ENCODE assay signal across 9 cellular contexts in genomic region chr2:28413152-28413895, GRCh38. TPM values are rescaled to one million over a fixed set of nuclear protein-coding genes. Genes with fewer than 3 reads are reported as not detected.
DNase-seq lines count a peak whose midpoint lies in the region; ATAC-seq and TF ChIP-seq lines count a peak whose summit lies in the region.
"Had no signal": no experiment of that assay in that cellular context is flagged by ENCODE, and none has a peak within 500 bp of the region (broad histone marks: within the 10 kb centered on the region; RNA-seq: fewer than 3 reads in every experiment).

No MANE protein-coding gene starts in this region.

- ATAC-seq in effector memory CD8-positive, alpha-beta T cell (replicated peaks): no peak

- peaks cover 53 to 58% of the 10 kb centered on the region in 2 donors for H3K4me1 Mint-ChIP-seq in effector memory CD8-positive, alpha-beta T cell (ENCODE audit: low read depth in 2 of 2)
- H3K4me1 Mint-ChIP-seq in osteocyte (ENCODE audit: unreplicated experiment): peaks cover 25% of the 10 kb centered on the region

- CTCF ChIA-PET in OCI-LY7 (lab: Charles Lee; ENCODE audit: unreplicated experiment): no interaction called here

- H3K4me2 ChIP-seq in OCI-LY7 (ENCODE audit: low read length): no peak overlapping the region
- H3K4me2 ChIP-seq: PC-9 had no signal

- no peak overlapping the region for H3K4me3 ChIP-seq in OCI-LY7 (ENCODE audit: low read depth, low read length, poor library complexity, severe bottlenecking)
- H3K4me3 ChIP-seq: PC-9 had no signal

- H3K79me2 ChIP-seq in OCI-LY7 (ENCODE audit: insufficient read depth, low read depth, low read length): no peaks in the 10 kb centered on the region

- H4K20me1 ChIP-seq in OCI-LY7 (ENCODE audit: insufficient read depth, low read length): no peaks in the 10 kb centered on the region

- H2AFZ ChIP-seq in OCI-LY7 (ENCODE audit: low read length): no peak overlapping the region
- H2AFZ ChIP-seq: PC-9 had no signal

- H3K4me3 Mint-ChIP-seq in effector memory CD8-positive, alpha-beta T cell: peak overlapping the region; percentile 45 to 80
- H3K4me3 Mint-ChIP-seq in osteocyte (ENCODE audit: unreplicated experiment): no peak overlapping the region

- in situ Hi-C loops in ACHN (cut with HindIII; ENCODE audit: low pct_ligation_motif_present, low pct_unique_long_range_greater_than_20kb, low sequenced_read_pairs): no loop called here

- H3K27me3 Mint-ChIP-seq in effector memory CD8-positive, alpha-beta T cell: no peaks in the 10 kb centered on the region
- H3K27me3 Mint-ChIP-seq in osteocyte (ENCODE audit: unreplicated experiment): no peaks in the 10 kb centered on the region

- TF ChIP-seq CTCF in osteocyte (IDR thresholded peaks at IDR 0.05) (peak; percentile 28), OCI-LY7 (conservative IDR thresholded peaks at IDR 0.05; ENCODE audit: low read length) (no peak)

- BruUV-seq in OCI-LY7 (replicated peaks; lab: Mats Ljungman, UMichigan): no TSS peak

- POLR2A ChIA-PET in OCI-LY7 (lab: Charles Lee): interaction anchor here (1.6 kb wide), 1 partner anchor 10 kb away, joined by 5 read pairs; no protein-coding TSS in a partner anchor

- peaks cover 100% of the 10 kb centered on the region for H3K36me3 Mint-ChIP-seq in effector memory CD8-positive, alpha-beta T cell (ENCODE audit: insufficient read depth)
- H3K36me3 Mint-ChIP-seq in osteocyte (ENCODE audit: unreplicated experiment): peaks cover 64% of the 10 kb centered on the region

- no peaks in the 10 kb centered on the region for H3K9me3 Mint-ChIP-seq in effector memory CD8-positive, alpha-beta T cell
- no peaks in the 10 kb centered on the region for H3K9me3 Mint-ChIP-seq in osteocyte (ENCODE audit: unreplicated experiment)

- DNase-seq in ELF-1 (ENCODE audit: low read depth, low spot score) (peak; percentile 75), NCI-H2171 treated with DMSO at 0.1 percent for 48 hours (lab: John Stamatoyannopoulos, UW) (peak; percentile 69), osteocyte (ENCODE audit: extremely low spot score, unreplicated experiment) (no peak), mucosa of gallbladder (ENCODE audit: low spot score) (no peak), OCI-LY7 (ENCODE audit: low spot score) (no peak), ACHN (no peak)
- no peak for DNase-seq in effector memory CD8-positive, alpha-beta T cell
- no peak for DNase-seq in NK-92 treated with Interleukin-12 subunit alpha and Interleukin-12 subunit beta, amount 100 ng/mL, for 24 hours (lab: John Stamatoyannopoulos, UW)

- H3K27ac Mint-ChIP-seq in effector memory CD8-positive, alpha-beta T cell: peak overlapping the region; percentile 100
- no peak overlapping the region for H3K27ac Mint-ChIP-seq in osteocyte (ENCODE audit: unreplicated experiment)

- no peaks in the 10 kb centered on the region for H3K4me1 ChIP-seq in OCI-LY7 (ENCODE audit: insufficient read depth, low read length, poor library complexity, severe bottlenecking)

- H3K36me3 ChIP-seq in OCI-LY7 (ENCODE audit: insufficient read depth, low read length): no peaks in the 10 kb centered on the region

- intact Hi-C loops in OCI-LY7 (cut with micrococcal nuclease; ENCODE audit: unreplicated experiment): no loop called here

- H3K9me3 ChIP-seq in OCI-LY7 (ENCODE audit: low read length): no peaks in the 10 kb centered on the region

- H3K27ac ChIP-seq in OCI-LY7 (ENCODE audit: low read depth, low read length, poor library complexity, severe bottlenecking): no peak overlapping the region
- H3K27ac ChIP-seq: PC-9 had no signal

- no peaks in the 10 kb centered on the region for H3K9me2 ChIP-seq in OCI-LY7 (ENCODE audit: insufficient read depth, low read length)

RNA-seq across cellular contexts. Expression of gene FOSL2, which starts 20.7 kb away (rescaled TPM):
- total RNA-seq in osteocyte: 82.6 and 83.2 TPM in 2 replicates
- total RNA-seq in mucosa of gallbladder: 162 TPM
- total RNA-seq in OCI-LY7 (2014; rRNA removed; shearing (Covaris generic)): 0.03 and 0.35 TPM in 2 replicates
- total RNA-seq in OCI-LY7 (2022): 0.39 and 1.0 TPM in 2 replicates

Comparison
In these comparisons a context has a peak if more than half of its experiments do, and no peak if none do; other contexts are left out.
1. DNase-seq: peak in ELF-1 (single experiment) and NCI-H2171 treated with DMSO at 0.1 percent for 48 hours (single experiment); none in effector memory CD8-positive, alpha-beta T cell (0 of 3), osteocyte (single experiment), mucosa of gallbladder (single experiment), NK-92 treated with Interleukin-12 subunit alpha and Interleukin-12 subunit beta, amount 100 ng/mL, for 24 hours (single experiment), OCI-LY7 (single experiment) and ACHN (single experiment).
2. RNA of gene FOSL2, which starts 20.7 kb away (total RNA-seq): 162 TPM in mucosa of gallbladder (single experiment) and 82.6 to 83.2 TPM in osteocyte; 0.03 to 1.0 TPM in OCI-LY7; every median in the first group is over 10 times any median in the second.